In the genomic region with DNA sequence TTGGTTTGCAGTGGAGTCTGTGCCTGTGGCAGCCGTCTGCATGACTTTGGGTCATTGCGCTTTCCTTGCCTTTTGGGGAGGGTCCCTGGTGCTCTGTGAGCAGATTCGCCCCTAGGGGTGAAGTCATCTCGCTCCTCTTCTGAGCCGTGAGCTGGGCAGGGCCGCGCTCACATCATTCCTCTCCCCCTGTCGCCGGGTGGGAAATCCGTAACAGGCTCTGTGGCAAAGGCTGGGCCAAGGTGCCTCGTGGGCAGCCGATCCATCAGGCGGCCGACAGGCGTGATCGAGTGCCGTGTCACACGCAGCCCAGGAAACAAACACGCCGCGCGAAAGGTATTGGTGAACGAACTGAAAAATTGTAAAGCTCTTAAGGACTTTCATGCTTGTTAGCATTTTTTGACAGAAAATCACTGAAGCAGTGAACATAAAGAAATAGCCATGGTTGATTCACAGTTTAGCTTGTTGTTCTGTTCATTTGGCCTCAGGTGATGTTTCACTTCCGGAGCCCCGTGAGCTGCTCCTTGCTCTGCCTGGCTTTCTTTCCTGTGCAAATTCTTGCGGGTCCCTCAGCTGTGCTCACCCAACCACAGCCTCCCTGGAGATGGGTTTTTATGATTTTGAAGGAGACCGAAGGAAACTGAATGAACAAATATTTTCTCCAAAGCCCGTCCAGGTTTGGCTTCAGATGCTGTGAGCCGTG, we compare ENCODE assay signal across 27 cellular contexts.
DNase-seq lines count a peak whose midpoint lies in the region.
"Had no signal": no experiment of that assay in that cellular context is flagged by ENCODE, and none has a peak within 500 bp of the region (broad histone marks: within the 10 kb centered on the region; RNA-seq: fewer than 3 reads in every experiment).

No MANE protein-coding gene starts in this region.

- no peak overlapping the region for H3K14ac ChIP-seq in neuronal stem cell (ENCODE audit: low read length)

- H4K91ac ChIP-seq in neuronal stem cell (ENCODE audit: low read depth, low read length, poor library complexity), result no peak overlapping the region

- H3K27me3 ChIP-seq in BLaER1 treated with 17β-estradiol and CSF1 and Interleukin-3, amounts not matched to agents 10 nM and 100 nM, result peaks cover 0 to 20% (median 0%) of the 10 kb centered on the region in 11 experiments; a peak in 5 of 22 replicates
- no peaks in the 10 kb centered on the region for H3K27me3 ChIP-seq in neuronal stem cell (ENCODE audit: control insufficient read depth in 3 of 3, insufficient read depth in 3 of 3, low read depth in 1 of 3, low read length in 3 of 3)
- H3K27me3 ChIP-seq: esophagus squamous epithelium, gastrocnemius medialis, neural progenitor cell, upper lobe of right lung had no signal

- H3K27ac ChIP-seq in BLaER1 treated with 17β-estradiol and CSF1 and Interleukin-3, amounts not matched to agents 10 nM and 100 nM, result no peak overlapping the region
- H3K27ac ChIP-seq in caudate nucleus (ENCODE audit: low read depth, low read length) (peak overlapping the region; percentile 3), neuronal stem cell (replicated peaks; ENCODE audit: low read length) (no peak overlapping the region)
- H3K27ac ChIP-seq: coronary artery, esophagus squamous epithelium, gastrocnemius medialis, neural progenitor cell, prostate gland, upper lobe of right lung, VCaP had no signal

- peaks cover 36 to 53% (median 45%) of the 10 kb centered on the region in 10 experiments for H3K4me1 ChIP-seq in BLaER1 treated with 17β-estradiol and CSF1 and Interleukin-3, amounts not matched to agents 10 nM and 100 nM
- peaks cover 0 to 5% of the 10 kb centered on the region in 2 donors for H3K4me1 ChIP-seq in neuronal stem cell (ENCODE audit: control insufficient read depth in 2 of 2, insufficient read depth in 1 of 2, low read depth in 1 of 2, low read length in 2 of 2)
- H3K4me1 ChIP-seq: gastrocnemius medialis, upper lobe of right lung had no signal

- H3K4me2 ChIP-seq in BLaER1 treated with 17β-estradiol and CSF1 and Interleukin-3, amounts not matched to agents 10 nM and 100 nM, result peak overlapping the region; percentile 10 to 89 (median 78); a peak in 21 of 22 replicates
- H3K4me2 ChIP-seq in neuronal stem cell (ENCODE audit: insufficient read depth, low read length, poor library complexity, severe bottlenecking), result no peak overlapping the region
- H3K4me2 ChIP-seq: neural progenitor cell had no signal

- peaks cover 0 to 10% (median 5%) of the 10 kb centered on the region in 11 experiments; a peak in 10 of 22 replicates for H3K9me3 ChIP-seq in BLaER1 treated with 17β-estradiol and CSF1 and Interleukin-3, amounts not matched to agents 10 nM and 100 nM (replicated peaks in 1 of 11)
- peaks cover 0 to 2% of the 10 kb centered on the region in 2 donors for H3K9me3 ChIP-seq in neuronal stem cell (replicated peaks in 1 of 2; ENCODE audit: control insufficient read depth in 2 of 2, insufficient read depth in 1 of 2, low read depth in 1 of 2, low read length in 2 of 2)
- H3K9me3 ChIP-seq: BE2C, esophagus squamous epithelium, gastrocnemius medialis, prostate gland, upper lobe of right lung had no signal

- H3K79me1 ChIP-seq in neuronal stem cell (ENCODE audit: low read depth, low read length), result no peaks in the 10 kb centered on the region

- no CpG with 5 or more reads among the region's 29 CpGs for WGBS in neuronal stem cell (ENCODE audit: extremely low coverage in 2 of 2, insufficient read length in 2 of 2, insufficient replicate concordance in 1 of 2), 2 donors

- no peak overlapping the region for H3K4me3 ChIP-seq in BLaER1 treated with 17β-estradiol and CSF1 and Interleukin-3, amounts not matched to agents 10 nM and 100 nM
- no peak overlapping the region for H3K4me3 ChIP-seq in neuronal stem cell (ENCODE audit: low read length in 2 of 2)
- H3K4me3 ChIP-seq: coronary artery, esophagus squamous epithelium, gastrocnemius medialis, lung, neural progenitor cell, prostate gland, upper lobe of right lung had no signal

- H4K20me1 ChIP-seq in BLaER1 treated with 17β-estradiol and CSF1 and Interleukin-3, amounts not matched to agents 10 nM and 100 nM, result peaks cover 0 to 92% (median 71%) of the 10 kb centered on the region in 11 experiments; a peak in 19 of 22 replicates

- peak overlapping the region in 4 of 11 experiments; percentile 8 to 33 (median 13); a peak in 4 of 22 replicates for H3K9ac ChIP-seq in BLaER1 treated with 17β-estradiol and CSF1 and Interleukin-3, amounts not matched to agents 10 nM and 100 nM
- H3K9ac ChIP-seq in neuronal stem cell (ENCODE audit: low read depth, low read length, poor library complexity), result no peak overlapping the region
- H3K9ac ChIP-seq: neural progenitor cell had no signal

- no peak overlapping the region for H2AK5ac ChIP-seq in neuronal stem cell (ENCODE audit: low read depth, low read length)

- DNase-seq in M059J (ENCODE audit: low read depth), result peak; percentile 20
- DNase-seq in caudate nucleus (lab: John Stamatoyannopoulos, UW), result no peak
- DNase-seq in neuronal stem cell (ENCODE audit: low spot score), result no peak
- DNase-seq in stimulated activated naive CD4-positive, alpha-beta T cell treated with Interleukin-2 at 50 U/mL for 16 hours (lab: John Stamatoyannopoulos, UW), result no peak
- DNase-seq in DMS 273 (lab: John Stamatoyannopoulos, UW; ENCODE audit: unreplicated experiment), result no peak
- no peak for DNase-seq in stimulated activated CD4-positive, alpha-beta T cell treated with anti-CD3 and anti-CD28 coated beads, Interleukin-4, amount 100 ng/mL, for 24 hours
- DNase-seq in NCI-H128 (lab: John Stamatoyannopoulos, UW; ENCODE audit: unreplicated experiment), result no peak
- DNase-seq: activated CD4-positive, alpha-beta T cell treated with anti-CD3 and anti-CD28 coated beads, Interleukin-2, amount 50 U/mL, for 1 hour; activated naive CD4-positive, alpha-beta T cell treated with anti-CD3 and anti-CD28 coated beads for 36 hours; BE2C; Calu3; effector memory CD8-positive, alpha-beta T cell; esophagus squamous epithelium; gastrocnemius medialis; hypothalamus; Karpas-422; NCI-H1048; NCI-H1930; NCI-H2227 treated with DMSO at 0.1 percent for 48 hours; NCI-H748 treated with DMSO at 0.1 percent for 48 hours; upper lobe of right lung had no signal

- H3K23ac ChIP-seq in neuronal stem cell (ENCODE audit: low read depth, low read length, poor library complexity), result no peak overlapping the region

- H3K4ac ChIP-seq in neuronal stem cell (ENCODE audit: low read length), result no peak overlapping the region

- no peak overlapping the region for H2BK120ac ChIP-seq in neuronal stem cell (ENCODE audit: low read depth, low read length)

- no peak overlapping the region for H2BK12ac ChIP-seq in neuronal stem cell (ENCODE audit: low read length)

- H3K36me3 ChIP-seq in BLaER1 treated with 17β-estradiol and CSF1 and Interleukin-3, amounts not matched to agents 10 nM and 100 nM, result peaks cover 0 to 25% (median 19%) of the 10 kb centered on the region in 11 experiments; a peak in 19 of 22 replicates
- H3K36me3 ChIP-seq in neuronal stem cell (replicated peaks in 1 of 2; ENCODE audit: control insufficient read depth in 2 of 2, insufficient read depth in 2 of 2, low read length in 2 of 2), result peaks cover 4% of the 10 kb centered on the region in 2 donors
- H3K36me3 ChIP-seq: BE2C, neural progenitor cell, prostate gland had no signal

- H4K8ac ChIP-seq in neuronal stem cell (ENCODE audit: low read depth, low read length), result no peak overlapping the region

- H2AFZ ChIP-seq in neuronal stem cell (ENCODE audit: low read length), result no peak overlapping the region
- H2AFZ ChIP-seq: neural progenitor cell had no signal

- H2BK15ac ChIP-seq in neuronal stem cell (ENCODE audit: low read length), result no peak overlapping the region

- H2BK5ac ChIP-seq in neuronal stem cell (ENCODE audit: low read length), result peak overlapping the region; percentile 14

- H3K18ac ChIP-seq in neuronal stem cell (ENCODE audit: low read length), result no peak overlapping the region
